Comparison of ENCODE assay signal across 1 cellular context in the genomic region with DNA sequence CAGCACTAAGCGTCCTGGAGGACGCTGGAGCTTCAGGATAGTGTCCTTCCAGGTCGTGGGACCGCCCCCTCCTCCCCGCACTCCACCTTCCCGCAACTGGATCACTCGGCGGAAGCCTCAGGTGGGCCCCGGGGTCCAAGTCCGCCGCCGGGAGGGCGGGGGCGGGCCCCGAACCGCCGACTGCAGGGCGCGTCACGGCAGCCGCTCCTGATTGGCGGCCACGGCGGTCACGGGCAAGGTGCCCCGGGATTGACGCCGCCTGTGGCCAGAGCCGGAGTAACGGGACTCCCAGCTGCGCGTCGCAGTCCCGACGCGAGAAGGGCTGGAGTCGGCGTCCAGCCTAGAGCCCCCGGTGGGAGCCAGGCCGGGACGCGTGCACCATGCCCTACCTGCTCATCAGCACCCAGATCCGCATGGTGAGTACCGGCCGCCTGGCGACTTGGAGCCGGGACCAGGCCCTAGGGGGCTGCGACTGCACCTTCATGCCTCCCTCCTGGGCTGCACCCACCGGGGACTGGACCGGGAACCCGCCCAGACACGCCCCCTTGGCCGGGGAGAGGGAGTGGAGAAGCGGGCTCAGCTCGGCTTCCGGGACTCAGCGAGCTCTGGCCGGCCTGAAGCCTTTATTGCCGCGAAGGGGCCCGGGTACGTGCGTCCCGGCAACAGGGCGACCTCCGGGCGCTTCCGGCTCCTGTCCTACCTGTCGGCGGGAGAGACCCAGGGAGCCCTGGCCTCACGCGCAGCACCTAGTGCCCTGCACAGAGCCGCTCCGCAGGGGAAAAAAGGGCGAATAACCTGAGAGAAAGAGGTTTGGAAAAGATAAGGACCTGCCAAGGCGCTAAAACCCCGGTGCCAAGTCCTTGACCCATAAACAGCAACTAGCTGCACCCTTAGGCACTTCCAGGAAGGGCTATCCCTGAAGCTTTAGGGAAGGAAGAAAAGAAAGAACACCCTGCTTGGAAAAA.
TF ChIP-seq lines count a peak whose summit lies in the region.

TSS of gene GCHFR (plus strand) at position 268 of the 965 bp plus-strand sequence. CDS start at position 381, 113 bp downstream.

TF ChIP-seq in HEK293, 187 proteins besides CTCF, POLR2A, EP300 and RAD21 (continued from another document and continues in another):
- TF ChIP-seq, protein P1, sequence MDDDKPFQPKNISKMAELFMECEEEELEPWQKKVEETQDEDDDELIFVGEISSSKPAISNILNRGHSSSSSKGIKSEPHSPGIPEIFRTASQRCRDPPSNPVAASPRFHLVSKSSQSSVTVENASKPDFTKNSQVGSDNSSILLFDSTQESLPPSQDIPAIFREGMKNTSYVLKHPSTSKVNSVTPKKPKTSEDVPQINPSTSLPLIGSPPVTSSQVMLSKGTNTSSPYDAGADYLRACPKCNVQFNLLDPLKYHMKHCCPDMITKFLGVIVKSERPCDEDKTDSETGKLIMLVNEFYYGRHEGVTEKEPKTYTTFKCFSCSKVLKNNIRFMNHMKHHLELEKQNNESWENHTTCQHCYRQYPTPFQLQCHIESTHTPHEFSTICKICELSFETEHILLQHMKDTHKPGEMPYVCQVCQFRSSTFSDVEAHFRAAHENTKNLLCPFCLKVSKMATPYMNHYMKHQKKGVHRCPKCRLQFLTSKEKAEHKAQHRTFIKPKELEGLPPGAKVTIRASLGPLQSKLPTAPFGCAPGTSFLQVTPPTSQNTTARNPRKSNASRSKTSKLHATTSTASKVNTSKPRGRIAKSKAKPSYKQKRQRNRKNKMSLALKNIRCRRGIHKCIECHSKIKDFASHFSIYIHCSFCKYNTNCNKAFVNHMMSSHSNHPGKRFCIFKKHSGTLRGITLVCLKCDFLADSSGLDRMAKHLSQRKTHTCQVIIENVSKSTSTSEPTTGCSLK (tag by site-specific recombination; IDR thresholded peaks at IDR 0.05): no peak
- TF ChIP-seq SCRT2 (tag by site-specific recombination; IDR thresholded peaks at IDR 0.05) (peak; percentile 70), ZNF664 (tag by site-specific recombination; IDR thresholded peaks at IDR 0.05) (no peak), EGR2 (tag by site-specific recombination; IDR thresholded peaks at IDR 0.05; ENCODE audit: low read depth) (no peak), ZNF707 (tag by site-specific recombination; IDR thresholded peaks at IDR 0.05) (no peak), ZNF600 (tag by site-specific recombination; IDR thresholded peaks at IDR 0.05) (peak; percentile 89), SALL2 (tag by site-specific recombination; IDR thresholded peaks at IDR 0.05; ENCODE audit: borderline replicate concordance) (no peak), ZNF623 (tag by site-specific recombination; IDR thresholded peaks at IDR 0.05) (no peak), TCF7L2 (IDR thresholded peaks at IDR 0.05; ENCODE audit: borderline replicate concordance, low read depth, low read length) (no peak), ZNF391 (tag by site-specific recombination; IDR thresholded peaks at IDR 0.05; ENCODE audit: borderline replicate concordance, low read depth) (peak; percentile 25; the same call in 1 of the 2 replicates), ZNF473 (tag by site-specific recombination; IDR thresholded peaks at IDR 0.05) (no peak), ZNF560 (tag by site-specific recombination; IDR thresholded peaks at IDR 0.05; ENCODE audit: borderline replicate concordance) (no peak), ZNF157 (tag by site-specific recombination; IDR thresholded peaks at IDR 0.05) (no peak), ZSCAN16 (tag by site-specific recombination; IDR thresholded peaks at IDR 0.05) (no peak), FEZF1 (tag by site-specific recombination; IDR thresholded peaks at IDR 0.05) (no peak), ZNF549 (tag by site-specific recombination; IDR thresholded peaks at IDR 0.05) (no peak), ZSCAN30 (tag by site-specific recombination; IDR thresholded peaks at IDR 0.05) (no peak; the same call in 1 of the 2 replicates), ZFP37 (tag by site-specific recombination; IDR thresholded peaks at IDR 0.05) (no peak; the same call in 1 of the 2 replicates), ZNF791 (tag by site-specific recombination; IDR thresholded peaks at IDR 0.05) (no peak), GLI4 (tag by site-specific recombination; IDR thresholded peaks at IDR 0.05) (no peak), ZNF529 (tag by site-specific recombination; IDR thresholded peaks at IDR 0.05; ENCODE audit: insufficient replicate concordance) (no peak), ATF2 (tag by site-specific recombination; IDR thresholded peaks at IDR 0.05; ENCODE audit: low read depth) (no peak), BCL11B (tag by site-specific recombination; IDR thresholded peaks at IDR 0.05; ENCODE audit: low read depth) (no peak; the same call in 1 of the 2 replicates), ZNF580 (tag by site-specific recombination; IDR thresholded peaks at IDR 0.05) (0 out of 2 replicates have a peak, but pooled peaks have one; percentile 25), ZNF140 (tag by site-specific recombination; IDR thresholded peaks at IDR 0.05) (no peak), GFI1B (tag by site-specific recombination; IDR thresholded peaks at IDR 0.05) (no peak), ZNF548 (tag by site-specific recombination; IDR thresholded peaks at IDR 0.05) (no peak), ZNF155 (tag by site-specific recombination; IDR thresholded peaks at IDR 0.05) (no peak), ZNF777 (tag by site-specific recombination; IDR thresholded peaks at IDR 0.05; ENCODE audit: borderline replicate concordance) (no peak), ZNF2 (tag by site-specific recombination; IDR thresholded peaks at IDR 0.05) (no peak; the same call in 1 of the 2 replicates), ZNF837 (tag by site-specific recombination; IDR thresholded peaks at IDR 0.05) (no peak), KLF7 (tag by site-specific recombination; IDR thresholded peaks at IDR 0.05; ENCODE audit: borderline replicate concordance) (no peak), HIC1 (tag by site-specific recombination; IDR thresholded peaks at IDR 0.05) (peak; percentile 81), ZNF184 (tag by site-specific recombination; IDR thresholded peaks at IDR 0.05) (no peak), ZNF10 (tag by site-specific recombination; IDR thresholded peaks at IDR 0.05) (no peak; the same call in 1 of the 2 replicates), ZNF747 (tag by site-specific recombination; IDR thresholded peaks at IDR 0.05) (no peak), ZNF114 (tag by site-specific recombination; IDR thresholded peaks at IDR 0.05) (no peak), HOXC10 (CRISPR knock-in tag; IDR thresholded peaks at IDR 0.05) (no peak)
- TF ChIP-seq, protein P2, sequence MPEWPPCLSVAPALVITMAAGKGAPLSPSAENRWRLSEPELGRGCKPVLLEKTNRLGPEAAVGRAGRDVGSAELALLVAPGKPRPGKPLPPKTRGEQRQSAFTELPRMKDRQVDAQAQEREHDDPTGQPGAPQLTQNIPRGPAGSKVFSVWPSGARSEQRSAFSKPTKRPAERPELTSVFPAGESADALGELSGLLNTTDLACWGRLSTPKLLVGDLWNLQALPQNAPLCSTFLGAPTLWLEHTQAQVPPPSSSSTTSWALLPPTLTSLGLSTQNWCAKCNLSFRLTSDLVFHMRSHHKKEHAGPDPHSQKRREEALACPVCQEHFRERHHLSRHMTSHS (tag by site-specific recombination; IDR thresholded peaks at IDR 0.05): no peak
- TF ChIP-seq, protein P3, sequence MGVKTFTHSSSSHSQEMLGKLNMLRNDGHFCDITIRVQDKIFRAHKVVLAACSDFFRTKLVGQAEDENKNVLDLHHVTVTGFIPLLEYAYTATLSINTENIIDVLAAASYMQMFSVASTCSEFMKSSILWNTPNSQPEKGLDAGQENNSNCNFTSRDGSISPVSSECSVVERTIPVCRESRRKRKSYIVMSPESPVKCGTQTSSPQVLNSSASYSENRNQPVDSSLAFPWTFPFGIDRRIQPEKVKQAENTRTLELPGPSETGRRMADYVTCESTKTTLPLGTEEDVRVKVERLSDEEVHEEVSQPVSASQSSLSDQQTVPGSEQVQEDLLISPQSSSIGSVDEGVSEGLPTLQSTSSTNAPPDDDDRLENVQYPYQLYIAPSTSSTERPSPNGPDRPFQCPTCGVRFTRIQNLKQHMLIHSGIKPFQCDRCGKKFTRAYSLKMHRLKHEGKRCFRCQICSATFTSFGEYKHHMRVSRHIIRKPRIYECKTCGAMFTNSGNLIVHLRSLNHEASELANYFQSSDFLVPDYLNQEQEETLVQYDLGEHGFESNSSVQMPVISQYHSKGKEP (tag by site-specific recombination; IDR thresholded peaks at IDR 0.05): no peak
- TF ChIP-seq, protein P4, sequence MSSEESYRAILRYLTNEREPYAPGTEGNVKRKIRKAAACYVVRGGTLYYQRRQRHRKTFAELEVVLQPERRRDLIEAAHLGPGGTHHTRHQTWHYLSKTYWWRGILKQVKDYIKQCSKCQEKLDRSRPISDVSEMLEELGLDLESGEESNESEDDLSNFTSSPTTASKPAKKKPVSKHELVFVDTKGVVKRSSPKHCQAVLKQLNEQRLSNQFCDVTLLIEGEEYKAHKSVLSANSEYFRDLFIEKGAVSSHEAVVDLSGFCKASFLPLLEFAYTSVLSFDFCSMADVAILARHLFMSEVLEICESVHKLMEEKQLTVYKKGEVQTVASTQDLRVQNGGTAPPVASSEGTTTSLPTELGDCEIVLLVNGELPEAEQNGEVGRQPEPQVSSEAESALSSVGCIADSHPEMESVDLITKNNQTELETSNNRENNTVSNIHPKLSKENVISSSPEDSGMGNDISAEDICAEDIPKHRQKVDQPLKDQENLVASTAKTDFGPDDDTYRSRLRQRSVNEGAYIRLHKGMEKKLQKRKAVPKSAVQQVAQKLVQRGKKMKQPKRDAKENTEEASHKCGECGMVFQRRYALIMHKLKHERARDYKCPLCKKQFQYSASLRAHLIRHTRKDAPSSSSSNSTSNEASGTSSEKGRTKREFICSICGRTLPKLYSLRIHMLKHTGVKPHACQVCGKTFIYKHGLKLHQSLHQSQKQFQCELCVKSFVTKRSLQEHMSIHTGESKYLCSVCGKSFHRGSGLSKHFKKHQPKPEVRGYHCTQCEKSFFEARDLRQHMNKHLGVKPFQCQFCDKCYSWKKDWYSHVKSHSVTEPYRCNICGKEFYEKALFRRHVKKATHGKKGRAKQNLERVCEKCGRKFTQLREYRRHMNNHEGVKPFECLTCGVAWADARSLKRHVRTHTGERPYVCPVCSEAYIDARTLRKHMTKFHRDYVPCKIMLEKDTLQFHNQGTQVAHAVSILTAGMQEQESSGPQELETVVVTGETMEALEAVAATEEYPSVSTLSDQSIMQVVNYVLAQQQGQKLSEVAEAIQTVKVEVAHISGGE (tag by site-specific recombination; conservative IDR thresholded peaks at IDR 0.05; ENCODE audit: low read depth): peak; percentile 68
- TF ChIP-seq, protein P5, sequence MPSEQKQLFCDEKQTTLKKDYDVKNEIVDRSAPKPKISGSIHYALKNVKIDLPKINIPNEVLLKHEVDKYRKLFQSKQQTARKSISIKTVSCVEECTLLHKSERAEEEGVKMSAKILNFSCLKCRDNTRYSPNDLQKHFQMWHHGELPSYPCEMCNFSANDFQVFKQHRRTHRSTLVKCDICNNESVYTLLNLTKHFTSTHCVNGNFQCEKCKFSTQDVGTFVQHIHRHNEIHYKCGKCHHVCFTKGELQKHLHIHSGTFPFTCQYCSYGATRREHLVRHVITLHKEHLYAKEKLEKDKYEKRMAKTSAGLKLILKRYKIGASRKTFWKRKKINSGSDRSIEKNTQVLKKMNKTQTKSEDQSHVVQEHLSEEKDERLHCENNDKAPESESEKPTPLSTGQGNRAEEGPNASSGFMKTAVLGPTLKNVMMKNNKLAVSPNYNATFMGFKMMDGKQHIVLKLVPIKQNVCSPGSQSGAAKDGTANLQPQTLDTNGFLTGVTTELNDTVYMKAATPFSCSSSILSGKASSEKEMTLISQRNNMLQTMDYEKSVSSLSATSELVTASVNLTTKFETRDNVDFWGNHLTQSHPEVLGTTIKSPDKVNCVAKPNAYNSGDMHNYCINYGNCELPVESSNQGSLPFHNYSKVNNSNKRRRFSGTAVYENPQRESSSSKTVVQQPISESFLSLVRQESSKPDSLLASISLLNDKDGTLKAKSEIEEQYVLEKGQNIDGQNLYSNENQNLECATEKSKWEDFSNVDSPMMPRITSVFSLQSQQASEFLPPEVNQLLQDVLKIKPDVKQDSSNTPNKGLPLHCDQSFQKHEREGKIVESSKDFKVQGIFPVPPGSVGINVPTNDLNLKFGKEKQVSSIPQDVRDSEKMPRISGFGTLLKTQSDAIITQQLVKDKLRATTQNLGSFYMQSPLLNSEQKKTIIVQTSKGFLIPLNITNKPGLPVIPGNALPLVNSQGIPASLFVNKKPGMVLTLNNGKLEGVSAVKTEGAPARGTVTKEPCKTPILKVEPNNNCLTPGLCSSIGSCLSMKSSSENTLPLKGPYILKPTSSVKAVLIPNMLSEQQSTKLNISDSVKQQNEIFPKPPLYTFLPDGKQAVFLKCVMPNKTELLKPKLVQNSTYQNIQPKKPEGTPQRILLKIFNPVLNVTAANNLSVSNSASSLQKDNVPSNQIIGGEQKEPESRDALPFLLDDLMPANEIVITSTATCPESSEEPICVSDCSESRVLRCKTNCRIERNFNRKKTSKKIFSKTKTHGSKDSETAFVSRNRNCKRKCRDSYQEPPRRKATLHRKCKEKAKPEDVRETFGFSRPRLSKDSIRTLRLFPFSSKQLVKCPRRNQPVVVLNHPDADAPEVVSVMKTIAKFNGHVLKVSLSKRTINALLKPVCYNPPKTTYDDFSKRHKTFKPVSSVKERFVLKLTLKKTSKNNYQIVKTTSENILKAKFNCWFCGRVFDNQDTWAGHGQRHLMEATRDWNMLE (tag by site-specific recombination; conservative IDR thresholded peaks at IDR 0.05; ENCODE audit: low read depth): no peak
